12 cellular contexts compared by ENCODE assay signal in the genomic region with DNA sequence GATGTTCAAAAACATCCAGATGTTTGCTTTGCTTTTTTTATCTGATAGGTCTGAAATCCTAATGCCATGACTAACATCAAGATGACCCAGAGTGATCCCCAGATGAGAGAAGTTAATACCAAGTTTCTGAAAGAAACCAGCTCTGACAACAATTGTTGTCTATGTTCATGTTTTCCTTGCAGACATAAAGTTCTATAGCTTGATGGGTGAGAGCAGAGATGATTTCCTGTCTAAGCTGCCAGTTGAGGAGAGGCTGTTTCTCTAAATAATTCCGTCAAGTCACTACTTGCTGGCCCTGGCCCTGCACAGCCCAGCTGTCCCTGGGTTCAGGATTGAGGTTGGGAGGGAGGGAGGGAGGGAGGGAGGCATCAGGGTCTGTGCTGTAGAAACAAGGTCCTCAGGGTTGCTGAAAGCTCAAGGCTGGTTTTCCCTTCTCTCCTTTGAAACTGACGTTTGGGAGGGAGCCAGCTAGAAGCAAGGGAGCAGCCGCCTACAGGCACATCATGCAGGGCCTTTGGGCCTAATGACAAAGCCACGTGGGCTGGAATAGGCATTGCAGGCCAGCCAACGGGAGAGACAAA. TPM values are rescaled to one million over a fixed set of nuclear protein-coding genes. Genes with fewer than 3 reads are reported as not detected.
DNase-seq lines count a peak whose midpoint lies in the region; ATAC-seq and TF ChIP-seq lines count a peak whose summit lies in the region.
"Had no signal": no experiment of that assay in that cellular context is flagged by ENCODE, and none has a peak within 500 bp of the region (broad histone marks: within the 10 kb centered on the region; RNA-seq: fewer than 3 reads in every experiment).

No MANE protein-coding gene starts in this region.

- H3K27ac ChIP-seq in esophagus (ENCODE audit: low read depth in 2 of 2, low read length in 1 of 2): peak overlapping the region; percentile 58 to 65

- no peak for TF ChIP-seq CTCF in nephron progenitor cell (IDR thresholded peaks at IDR 0.05)

- DNase-seq in A172 (ENCODE audit: low spot score) (peak; percentile 48), NCI-H1694 treated with DMSO at 0.1 percent for 48 hours (lab: John Stamatoyannopoulos, UW) (peak; percentile 67), nephron progenitor cell (no peak), NOMO-1 treated with DMSO at 0.1 percent for 48 hours (lab: John Stamatoyannopoulos, UW; ENCODE audit: unreplicated experiment) (no peak), kidney glomerular epithelial cell (lab: John Stamatoyannopoulos, UW) (no peak)
- DNase-seq in activated CD4-positive, alpha-beta T cell treated with anti-CD3 and anti-CD28 coated beads for 1 hour: no peak
- DNase-seq: AML-193; H7; NK-92 treated with Interleukin-12 subunit alpha and Interleukin-12 subunit beta, amount 100 ng/mL, for 24 hours had no signal

- peaks cover 91% of the 10 kb centered on the region for H3K4me1 Mint-ChIP-seq in nephron progenitor cell

- H3K9me3 ChIP-seq in esophagus (ENCODE audit: control insufficient read depth in 2 of 2, insufficient read depth in 1 of 2, low read depth in 1 of 2, low read length in 1 of 2): no peaks in the 10 kb centered on the region
- H3K9me3 ChIP-seq: neutrophil had no signal

- no peak for ATAC-seq in GM18909 (IDR thresholded peaks at IDR 0.05; ENCODE audit: poor library complexity, unreplicated experiment)

- H3K4me3 Mint-ChIP-seq in nephron progenitor cell: peak overlapping the region; percentile 35

- WGBS in esophagus, 2 donors: 16 to 37% methylated on average over 5 of the region's 5 CpGs

- H3K36me3 ChIP-seq in esophagus (ENCODE audit: control insufficient read depth in 2 of 2, insufficient read depth in 2 of 2, low read length in 1 of 2): no peaks in the 10 kb centered on the region
- H3K36me3 ChIP-seq: neutrophil had no signal

- no peaks in the 10 kb centered on the region for H3K27me3 ChIP-seq in esophagus (ENCODE audit: control insufficient read depth in 1 of 2, insufficient read depth in 2 of 2, low read length in 2 of 2)

- peaks cover 7 to 12% of the 10 kb centered on the region in 2 donors for H3K4me1 ChIP-seq in esophagus (ENCODE audit: control insufficient read depth in 2 of 2, insufficient read depth in 2 of 2, low read length in 1 of 2)

- no peak overlapping the region for H3K4me3 ChIP-seq in esophagus (ENCODE audit: low read depth in 1 of 2, low read length in 2 of 2)

- H3K36me3 Mint-ChIP-seq in nephron progenitor cell (ENCODE audit: low read depth): peaks cover 16% of the 10 kb centered on the region

- no peaks in the 10 kb centered on the region for H3K9me3 Mint-ChIP-seq in nephron progenitor cell

- H3K27me3 Mint-ChIP-seq in nephron progenitor cell (ENCODE audit: low read depth, poor library complexity): peaks cover 2% of the 10 kb centered on the region

- H3K27ac Mint-ChIP-seq in nephron progenitor cell: no peak overlapping the region

RNA-seq across cellular contexts. Expression of gene SPARC, which starts 3.9 kb away (rescaled TPM):
- total RNA-seq in A172 (2014; rRNA removed; shearing (Covaris generic)): 3,811 and 5,357 TPM in 2 replicates
- 10 to 100 TPM; 12.1 to 52.5 TPM for polyA plus RNA-seq in esophagus

Comparison
In these comparisons a context has a peak if more than half of its experiments do, and no peak if none do; other contexts are left out.
1. DNase-seq: peak in A172 (single experiment) and NCI-H1694 treated with DMSO at 0.1 percent for 48 hours (single experiment); none in nephron progenitor cell (single experiment), NOMO-1 treated with DMSO at 0.1 percent for 48 hours (single experiment), kidney glomerular epithelial cell (single experiment) and activated CD4-positive, alpha-beta T cell treated with anti-CD3 and anti-CD28 coated beads for 1 hour (single experiment).